1 cellular context compared by ENCODE assay signal in the genomic region with DNA sequence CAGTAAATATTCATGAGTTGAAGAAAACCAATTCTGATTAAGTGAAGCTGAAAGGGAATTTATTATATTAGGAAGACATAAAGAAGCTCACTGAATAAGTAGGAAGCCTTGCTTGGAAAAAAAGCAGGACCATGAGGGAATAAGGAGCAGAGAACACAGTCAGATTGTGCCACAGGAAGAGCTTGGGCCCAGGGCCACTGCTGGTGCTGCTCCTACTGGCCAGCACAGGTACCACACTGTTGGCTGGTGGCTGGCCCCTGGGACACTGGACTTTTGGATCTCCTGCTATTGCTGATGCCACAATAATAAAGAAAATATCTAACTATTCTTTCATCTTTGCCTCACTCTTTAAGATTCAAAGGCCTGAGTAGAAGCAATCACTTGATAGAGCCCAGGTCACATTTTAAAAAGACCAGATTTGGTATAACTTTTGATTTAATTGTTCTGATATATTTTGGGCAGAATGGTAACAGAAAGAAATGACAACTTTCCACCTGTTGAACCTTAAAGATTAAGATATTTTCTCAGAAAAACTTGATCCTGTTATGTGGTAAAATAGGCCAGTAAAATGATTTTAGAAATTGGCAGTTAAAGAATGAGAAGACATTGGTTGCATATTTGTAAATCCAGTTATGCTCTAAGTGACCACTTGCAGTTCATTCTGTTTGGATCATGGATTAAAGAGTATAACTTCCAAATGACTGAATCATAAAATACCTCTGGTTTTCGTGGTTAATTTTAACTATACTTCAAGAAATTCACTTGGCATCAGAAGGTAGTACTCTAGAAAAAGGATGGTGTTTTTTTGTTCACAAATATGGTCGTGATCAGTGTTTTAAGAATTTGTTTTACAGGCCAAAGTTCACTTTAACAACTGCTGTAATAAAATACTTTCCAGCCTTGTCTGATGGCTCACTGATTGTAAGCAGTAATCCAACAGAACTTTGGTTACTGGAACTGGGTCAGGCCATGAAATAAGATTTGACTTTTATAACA.
A peak's percentile ranks its signal among the peaks of the same experiment; 100 is the strongest.
TF ChIP-seq lines count a peak whose summit lies in the region.

No MANE protein-coding gene starts in this region.

TF ChIP-seq in HepG2, 621 proteins besides CTCF, POLR2A, EP300 and RAD21 (continued from another document):
- TF ChIP-seq, protein P1, sequence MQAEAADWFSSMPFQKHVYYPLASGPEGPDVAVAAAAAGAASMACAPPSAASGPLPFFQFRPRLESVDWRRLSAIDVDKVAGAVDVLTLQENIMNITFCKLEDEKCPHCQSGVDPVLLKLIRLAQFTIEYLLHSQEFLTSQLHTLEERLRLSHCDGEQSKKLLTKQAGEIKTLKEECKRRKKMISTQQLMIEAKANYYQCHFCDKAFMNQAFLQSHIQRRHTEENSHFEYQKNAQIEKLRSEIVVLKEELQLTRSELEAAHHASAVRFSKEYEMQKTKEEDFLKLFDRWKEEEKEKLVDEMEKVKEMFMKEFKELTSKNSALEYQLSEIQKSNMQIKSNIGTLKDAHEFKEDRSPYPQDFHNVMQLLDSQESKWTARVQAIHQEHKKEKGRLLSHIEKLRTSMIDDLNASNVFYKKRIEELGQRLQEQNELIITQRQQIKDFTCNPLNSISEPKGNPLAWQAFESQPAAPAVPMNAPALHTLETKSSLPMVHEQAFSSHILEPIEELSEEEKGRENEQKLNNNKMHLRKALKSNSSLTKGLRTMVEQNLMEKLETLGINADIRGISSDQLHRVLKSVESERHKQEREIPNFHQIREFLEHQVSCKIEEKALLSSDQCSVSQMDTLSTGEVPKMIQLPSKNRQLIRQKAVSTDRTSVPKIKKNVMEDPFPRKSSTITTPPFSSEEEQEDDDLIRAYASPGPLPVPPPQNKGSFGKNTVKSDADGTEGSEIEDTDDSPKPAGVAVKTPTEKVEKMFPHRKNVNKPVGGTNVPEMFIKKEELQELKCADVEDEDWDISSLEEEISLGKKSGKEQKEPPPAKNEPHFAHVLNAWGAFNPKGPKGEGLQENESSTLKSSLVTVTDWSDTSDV (CRISPR knock-in tag; IDR thresholded peaks at IDR 0.05), result no peak
- TF ChIP-seq ZNF644 (CRISPR knock-in tag; IDR thresholded peaks at IDR 0.05; ENCODE audit: low read depth) (peak; percentile 62; the same call in 1 of the 2 replicates), TMF1 (CRISPR knock-in tag; IDR thresholded peaks at IDR 0.05; ENCODE audit: low read depth) (no peak), TEAD3 (CRISPR knock-in tag; optimal IDR thresholded peaks at IDR 0.05; ENCODE audit: borderline replicate concordance) (no peak), U2AF2 (IDR thresholded peaks at IDR 0.05; ENCODE audit: low read depth, low read length) (no peak), REPIN1 (CRISPR knock-in tag; IDR thresholded peaks at IDR 0.05; ENCODE audit: borderline replicate concordance, low read depth) (no peak), NFE2L2 (IDR thresholded peaks at IDR 0.05; ENCODE audit: low read length) (no peak), HNRNPH1 (optimal IDR thresholded peaks at IDR 0.05; ENCODE audit: low read depth, low read length) (no peak), ZNF3 (CRISPR knock-in tag; IDR thresholded peaks at IDR 0.05) (no peak), CREM (IDR thresholded peaks at IDR 0.05) (no peak), CREM (CRISPR knock-in tag; IDR thresholded peaks at IDR 0.05) (no peak), GATAD1 (CRISPR knock-in tag; IDR thresholded peaks at IDR 0.05) (no peak), ZMYM4 (CRISPR knock-in tag; IDR thresholded peaks at IDR 0.05) (0 out of 2 replicates have a peak, but pooled peaks have one; percentile 18), TCF12 (IDR thresholded peaks at IDR 0.05) (no peak), TCF12 (CRISPR knock-in tag; IDR thresholded peaks at IDR 0.05) (no peak), ZNF563 (CRISPR knock-in tag; IDR thresholded peaks at IDR 0.05) (no peak), HNF4A (CRISPR knock-in tag; IDR thresholded peaks at IDR 0.05) (peak; percentile 49), EZH2 (conservative IDR thresholded peaks at IDR 0.05; ENCODE audit: low read depth, low read length) (no peak), SRSF4 (IDR thresholded peaks at IDR 0.05; ENCODE audit: low read depth, low read length, poor library complexity, severe bottlenecking) (no peak)
- TF ChIP-seq, protein P2, sequence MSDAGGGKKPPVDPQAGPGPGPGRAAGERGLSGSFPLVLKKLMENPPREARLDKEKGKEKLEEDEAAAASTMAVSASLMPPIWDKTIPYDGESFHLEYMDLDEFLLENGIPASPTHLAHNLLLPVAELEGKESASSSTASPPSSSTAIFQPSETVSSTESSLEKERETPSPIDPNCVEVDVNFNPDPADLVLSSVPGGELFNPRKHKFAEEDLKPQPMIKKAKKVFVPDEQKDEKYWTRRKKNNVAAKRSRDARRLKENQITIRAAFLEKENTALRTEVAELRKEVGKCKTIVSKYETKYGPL (CRISPR knock-in tag; IDR thresholded peaks at IDR 0.05), result no peak
- TF ChIP-seq, protein P3, sequence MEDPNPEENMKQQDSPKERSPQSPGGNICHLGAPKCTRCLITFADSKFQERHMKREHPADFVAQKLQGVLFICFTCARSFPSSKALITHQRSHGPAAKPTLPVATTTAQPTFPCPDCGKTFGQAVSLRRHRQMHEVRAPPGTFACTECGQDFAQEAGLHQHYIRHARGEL (CRISPR knock-in tag; IDR thresholded peaks at IDR 0.05), result no peak
